Comparison of ENCODE assay signal across 17 cellular contexts in the genomic region with DNA sequence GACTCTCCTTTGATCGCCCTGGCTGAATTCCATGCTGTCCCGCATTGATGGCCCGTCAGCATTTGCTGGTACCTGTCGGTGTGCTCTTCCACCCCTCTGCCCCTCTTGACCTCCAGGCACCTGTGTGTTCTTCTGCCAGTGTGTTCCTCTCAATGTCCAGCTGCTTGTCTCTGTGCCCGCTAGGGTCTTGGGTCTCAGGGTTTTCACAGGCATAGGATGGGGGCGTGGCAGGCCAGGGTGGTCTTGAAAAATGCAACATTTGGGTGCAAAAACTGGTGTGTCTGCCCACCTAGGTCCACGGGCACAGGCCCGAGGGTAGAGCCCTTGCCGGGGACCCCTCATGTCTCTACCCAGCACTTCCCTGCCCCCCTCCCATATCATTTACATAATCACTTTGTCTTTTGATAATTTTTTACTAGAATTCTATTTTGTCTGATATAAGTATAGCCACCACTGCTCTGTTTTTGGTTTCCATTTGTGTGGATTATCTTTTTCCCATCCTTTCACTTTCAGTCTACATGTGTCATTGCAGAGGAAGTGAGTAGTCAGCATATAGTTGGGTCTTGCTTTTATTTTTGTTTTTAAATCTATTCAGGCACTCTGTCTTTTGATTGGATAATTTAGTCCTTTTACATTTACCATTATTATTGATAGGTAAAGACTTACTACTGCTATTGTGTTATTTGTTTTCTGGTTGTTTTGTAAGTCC. TPM values are rescaled to one million over a fixed set of nuclear protein-coding genes. Genes with fewer than 3 reads are reported as not detected.
DNase-seq lines count a peak whose midpoint lies in the region; ATAC-seq lines count a peak whose summit lies in the region.
"Had no signal": no experiment of that assay in that cellular context is flagged by ENCODE, and none has a peak within 500 bp of the region (broad histone marks: within the 10 kb centered on the region; RNA-seq: fewer than 3 reads in every experiment).

No MANE protein-coding gene starts in this region.

- peaks cover 33% of the 10 kb centered on the region for H3K36me3 Mint-ChIP-seq in activated CD4-positive, alpha-beta T cell treated with anti-CD3 and anti-CD28 coated beads for 36 hours (ENCODE audit: low read depth)
- H3K36me3 Mint-ChIP-seq in stimulated activated effector memory CD8-positive, alpha-beta T cell treated with anti-CD3 and anti-CD28 coated beads, Interleukin-12 subunit alpha, Interleukin-12 subunit beta, amount 100 ng/mL, for 72 hours = no peaks in the 10 kb centered on the region

- no peak overlapping the region for H3K4me3 Mint-ChIP-seq in activated CD4-positive, alpha-beta T cell treated with anti-CD3 and anti-CD28 coated beads for 36 hours
- no peak overlapping the region for H3K4me3 Mint-ChIP-seq in stimulated activated effector memory CD8-positive, alpha-beta T cell treated with anti-CD3 and anti-CD28 coated beads, Interleukin-12 subunit alpha, Interleukin-12 subunit beta, amount 100 ng/mL, for 72 hours
- H3K4me3 Mint-ChIP-seq: activated CD4-positive, alpha-beta T cell treated with anti-CD3 and anti-CD28 coated beads, Interleukin-2, amount 10 ng/mL, durations not matched to agents 24 days and 14 days; CD4-positive, alpha-beta T cell had no signal

- intact Hi-C loops in activated CD4-positive, alpha-beta T cell treated with anti-CD3 and anti-CD28 coated beads for 36 hours (cut with DNase I, micrococcal nuclease) = no loop called here

- POLR2A ChIA-PET in activated CD4-positive, alpha-beta T cell treated with anti-CD3 and anti-CD28 coated beads for 36 hours (lab: Charles Lee) = no interaction called here

- ATAC-seq in activated CD4-positive, alpha-beta T cell treated with anti-CD3 and anti-CD28 coated beads for 36 hours = peak; percentile 92
- ATAC-seq in HG02610 (IDR thresholded peaks at IDR 0.05; ENCODE audit: unreplicated experiment) (peak; percentile 91), HG02840 (IDR thresholded peaks at IDR 0.05; ENCODE audit: low FRiP score, unreplicated experiment) (no peak)
- peak; percentile 49 for ATAC-seq in stimulated activated effector memory CD8-positive, alpha-beta T cell treated with anti-CD3 and anti-CD28 coated beads, Interleukin-12 subunit alpha, Interleukin-12 subunit beta, amount 100 ng/mL, for 72 hours
- ATAC-seq: Panc1, pancreas had no signal

- no peaks in the 10 kb centered on the region for H3K27me3 Mint-ChIP-seq in activated CD4-positive, alpha-beta T cell treated with anti-CD3 and anti-CD28 coated beads for 36 hours
- H3K27me3 Mint-ChIP-seq: activated CD4-positive, alpha-beta T cell treated with anti-CD3 and anti-CD28 coated beads, Interleukin-2, amount 10 ng/mL, durations not matched to agents 24 days and 14 days; CD4-positive, alpha-beta T cell had no signal

- no peak for DNase-seq in activated CD4-positive, alpha-beta T cell treated with anti-CD3 and anti-CD28 coated beads for 36 hours
- no peak for DNase-seq in activated CD4-positive, alpha-beta T cell treated with anti-CD3 and anti-CD28 coated beads, Interleukin-2, amount 50 U/mL, for 48 hours
- peak; percentile 51 for DNase-seq in MV-4-11 (lab: John Stamatoyannopoulos, UW)
- DNase-seq in stimulated activated effector memory CD8-positive, alpha-beta T cell treated with anti-CD3 and anti-CD28 coated beads, Interleukin-12 subunit alpha, Interleukin-12 subunit beta, amount 100 ng/mL, for 72 hours (ENCODE audit: low spot score in 2 of 2) = no peak
- DNase-seq in SIG-M5 treated with dmso at 0.1 percent for 504 hours (lab: John Stamatoyannopoulos, UW; ENCODE audit: unreplicated experiment) = no peak
- DNase-seq in NCI-H1694 treated with DMSO at 0.1 percent for 48 hours (lab: John Stamatoyannopoulos, UW) = no peak
- DNase-seq: activated CD4-positive, alpha-beta T cell treated with anti-CD3 and anti-CD28 coated beads, Interleukin-2, amount 10 ng/mL, durations not matched to agents 24 days and 14 days; CD4-positive, alpha-beta T cell; effector CD8-positive, alpha-beta T cell; NCI-H1436; NCI-H510A treated with DMSO at 0.1 percent for 48 hours; pancreas; tibial artery had no signal

- CTCF ChIA-PET in activated CD4-positive, alpha-beta T cell treated with anti-CD3 and anti-CD28 coated beads for 36 hours (lab: Charles Lee) = no interaction called here

- H3K27ac Mint-ChIP-seq in activated CD4-positive, alpha-beta T cell treated with anti-CD3 and anti-CD28 coated beads for 36 hours = no peak overlapping the region
- H3K27ac Mint-ChIP-seq in stimulated activated effector memory CD8-positive, alpha-beta T cell treated with anti-CD3 and anti-CD28 coated beads, Interleukin-12 subunit alpha, Interleukin-12 subunit beta, amount 100 ng/mL, for 72 hours = no peak overlapping the region
- H3K27ac Mint-ChIP-seq: activated CD4-positive, alpha-beta T cell treated with anti-CD3 and anti-CD28 coated beads, Interleukin-2, amount 10 ng/mL, durations not matched to agents 24 days and 14 days; CD4-positive, alpha-beta T cell had no signal

- peaks cover 8% of the 10 kb centered on the region for H3K4me1 Mint-ChIP-seq in activated CD4-positive, alpha-beta T cell treated with anti-CD3 and anti-CD28 coated beads for 36 hours
- no peaks in the 10 kb centered on the region for H3K4me1 Mint-ChIP-seq in stimulated activated effector memory CD8-positive, alpha-beta T cell treated with anti-CD3 and anti-CD28 coated beads, Interleukin-12 subunit alpha, Interleukin-12 subunit beta, amount 100 ng/mL, for 72 hours

- peaks cover 25% of the 10 kb centered on the region for H3K9me3 Mint-ChIP-seq in activated CD4-positive, alpha-beta T cell treated with anti-CD3 and anti-CD28 coated beads for 36 hours (ENCODE audit: low read depth)
- H3K9me3 Mint-ChIP-seq in stimulated activated effector memory CD8-positive, alpha-beta T cell treated with anti-CD3 and anti-CD28 coated beads, Interleukin-12 subunit alpha, Interleukin-12 subunit beta, amount 100 ng/mL, for 72 hours = peaks cover 18% of the 10 kb centered on the region

RNA-seq across cellular contexts. Expression of a gene that starts 46.6 kb away (rescaled TPM):
- total RNA-seq in activated CD4-positive, alpha-beta T cell treated with anti-CD3 and anti-CD28 coated beads for 36 hours = not detected
- total RNA-seq: A172; activated CD4-positive, alpha-beta T cell treated with anti-CD3 and anti-CD28 coated beads, Interleukin-2, amount 10 ng/mL, durations not matched to agents 24 days and 14 days had no signal
